1 cellular context compared by ENCODE assay signal in the genomic region with DNA sequence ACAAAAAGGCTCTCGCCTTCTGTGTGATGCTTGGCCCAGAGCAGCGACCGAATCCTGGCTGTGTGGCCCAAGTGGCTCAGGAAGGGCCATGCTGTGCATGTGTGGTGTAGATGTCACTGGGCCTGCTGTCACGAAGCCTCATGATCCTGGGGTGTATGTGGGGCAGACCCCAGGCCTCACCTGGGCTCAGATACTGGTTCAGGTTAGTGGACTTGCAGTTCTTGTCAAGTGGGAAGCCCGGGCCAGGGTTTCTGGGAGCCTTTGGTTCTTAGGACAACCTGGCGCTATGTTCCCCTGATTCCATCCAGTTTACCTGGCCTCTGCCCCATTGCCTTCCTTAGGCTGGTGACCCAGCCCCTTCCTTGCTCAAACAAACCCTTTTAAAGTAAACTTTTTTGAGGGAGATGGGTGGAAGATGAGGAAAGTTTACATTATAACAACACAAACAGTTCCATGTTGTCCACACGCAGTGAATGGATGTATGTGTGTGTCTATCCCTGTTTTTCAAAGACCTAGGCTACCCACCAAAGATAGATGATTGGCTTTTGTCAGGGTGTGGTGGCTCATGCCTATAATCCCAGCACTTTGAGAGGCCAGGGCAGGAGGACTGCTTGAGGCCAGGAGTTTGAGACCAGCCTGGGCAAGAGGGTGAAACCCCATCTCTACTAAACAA.
A peak's percentile ranks its signal among the peaks of the same experiment; 100 is the strongest.
TF ChIP-seq lines count a peak whose summit lies in the region.

No MANE protein-coding gene starts in this region.

TF ChIP-seq in HepG2, 621 proteins besides CTCF, POLR2A, EP300 and RAD21 (continued from another document and continues in another):
- TF ChIP-seq, protein P1, sequence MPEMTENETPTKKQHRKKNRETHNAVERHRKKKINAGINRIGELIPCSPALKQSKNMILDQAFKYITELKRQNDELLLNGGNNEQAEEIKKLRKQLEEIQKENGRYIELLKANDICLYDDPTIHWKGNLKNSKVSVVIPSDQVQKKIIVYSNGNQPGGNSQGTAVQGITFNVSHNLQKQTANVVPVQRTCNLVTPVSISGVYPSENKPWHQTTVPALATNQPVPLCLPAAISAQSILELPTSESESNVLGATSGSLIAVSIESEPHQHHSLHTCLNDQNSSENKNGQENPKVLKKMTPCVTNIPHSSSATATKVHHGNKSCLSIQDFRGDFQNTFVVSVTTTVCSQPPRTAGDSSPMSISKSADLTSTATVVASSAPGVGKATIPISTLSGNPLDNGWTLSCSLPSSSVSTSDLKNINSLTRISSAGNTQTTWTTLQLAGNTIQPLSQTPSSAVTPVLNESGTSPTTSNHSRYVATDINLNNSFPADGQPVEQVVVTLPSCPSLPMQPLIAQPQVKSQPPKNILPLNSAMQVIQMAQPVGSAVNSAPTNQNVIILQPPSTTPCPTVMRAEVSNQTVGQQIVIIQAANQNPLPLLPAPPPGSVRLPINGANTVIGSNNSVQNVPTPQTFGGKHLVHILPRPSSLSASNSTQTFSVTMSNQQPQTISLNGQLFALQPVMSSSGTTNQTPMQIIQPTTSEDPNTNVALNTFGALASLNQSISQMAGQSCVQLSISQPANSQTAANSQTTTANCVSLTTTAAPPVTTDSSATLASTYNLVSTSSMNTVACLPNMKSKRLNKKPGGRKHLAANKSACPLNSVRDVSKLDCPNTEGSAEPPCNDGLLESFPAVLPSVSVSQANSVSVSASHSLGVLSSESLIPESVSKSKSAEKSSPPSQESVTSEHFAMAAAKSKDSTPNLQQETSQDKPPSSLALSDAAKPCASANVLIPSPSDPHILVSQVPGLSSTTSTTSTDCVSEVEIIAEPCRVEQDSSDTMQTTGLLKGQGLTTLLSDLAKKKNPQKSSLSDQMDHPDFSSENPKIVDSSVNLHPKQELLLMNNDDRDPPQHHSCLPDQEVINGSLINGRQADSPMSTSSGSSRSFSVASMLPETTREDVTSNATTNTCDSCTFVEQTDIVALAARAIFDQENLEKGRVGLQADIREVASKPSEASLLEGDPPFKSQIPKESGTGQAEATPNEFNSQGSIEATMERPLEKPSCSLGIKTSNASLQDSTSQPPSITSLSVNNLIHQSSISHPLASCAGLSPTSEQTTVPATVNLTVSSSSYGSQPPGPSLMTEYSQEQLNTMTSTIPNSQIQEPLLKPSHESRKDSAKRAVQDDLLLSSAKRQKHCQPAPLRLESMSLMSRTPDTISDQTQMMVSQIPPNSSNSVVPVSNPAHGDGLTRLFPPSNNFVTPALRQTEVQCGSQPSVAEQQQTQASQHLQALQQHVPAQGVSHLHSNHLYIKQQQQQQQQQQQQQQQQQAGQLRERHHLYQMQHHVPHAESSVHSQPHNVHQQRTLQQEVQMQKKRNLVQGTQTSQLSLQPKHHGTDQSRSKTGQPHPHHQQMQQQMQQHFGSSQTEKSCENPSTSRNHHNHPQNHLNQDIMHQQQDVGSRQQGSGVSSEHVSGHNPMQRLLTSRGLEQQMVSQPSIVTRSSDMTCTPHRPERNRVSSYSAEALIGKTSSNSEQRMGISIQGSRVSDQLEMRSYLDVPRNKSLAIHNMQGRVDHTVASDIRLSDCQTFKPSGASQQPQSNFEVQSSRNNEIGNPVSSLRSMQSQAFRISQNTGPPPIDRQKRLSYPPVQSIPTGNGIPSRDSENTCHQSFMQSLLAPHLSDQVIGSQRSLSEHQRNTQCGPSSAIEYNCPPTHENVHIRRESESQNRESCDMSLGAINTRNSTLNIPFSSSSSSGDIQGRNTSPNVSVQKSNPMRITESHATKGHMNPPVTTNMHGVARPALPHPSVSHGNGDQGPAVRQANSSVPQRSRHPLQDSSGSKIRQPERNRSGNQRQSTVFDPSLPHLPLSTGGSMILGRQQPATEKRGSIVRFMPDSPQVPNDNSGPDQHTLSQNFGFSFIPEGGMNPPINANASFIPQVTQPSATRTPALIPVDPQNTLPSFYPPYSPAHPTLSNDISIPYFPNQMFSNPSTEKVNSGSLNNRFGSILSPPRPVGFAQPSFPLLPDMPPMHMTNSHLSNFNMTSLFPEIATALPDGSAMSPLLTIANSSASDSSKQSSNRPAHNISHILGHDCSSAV (CRISPR knock-in tag; IDR thresholded peaks at IDR 0.05; ENCODE audit: borderline replicate concordance): 0 out of 2 replicates have a peak, but pooled peaks have one; percentile 56
- peak; percentile 11; the same call in 1 of the 2 replicates for TF ChIP-seq SALL1 (CRISPR knock-in tag; IDR thresholded peaks at IDR 0.05)
- TF ChIP-seq, protein P2, sequence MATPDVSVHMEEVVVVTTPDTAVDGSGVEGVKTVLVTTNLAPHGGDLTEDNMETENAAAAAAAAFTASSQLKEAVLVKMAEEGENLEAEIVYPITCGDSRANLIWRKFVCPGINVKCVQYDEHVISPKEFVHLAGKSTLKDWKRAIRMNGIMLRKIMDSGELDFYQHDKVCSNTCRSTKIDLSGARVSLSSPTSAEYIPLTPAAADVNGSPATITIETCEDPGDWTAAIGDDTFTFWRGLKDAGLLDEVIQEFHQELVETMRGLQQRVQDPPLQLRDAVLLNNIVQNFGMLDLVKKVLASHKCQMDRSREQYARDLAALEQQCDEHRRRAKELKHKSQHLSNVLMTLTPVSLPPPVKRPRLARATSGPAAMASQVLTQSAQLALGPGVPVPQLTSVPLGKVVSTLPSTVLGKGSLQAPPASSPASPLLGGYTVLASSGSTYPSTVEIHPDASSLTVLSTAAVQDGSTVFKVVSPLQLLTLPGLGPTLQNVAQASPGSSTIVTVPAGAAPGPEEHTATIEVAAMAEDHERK (CRISPR knock-in tag; IDR thresholded peaks at IDR 0.05; ENCODE audit: low read depth): no peak
- TF ChIP-seq, protein P3, sequence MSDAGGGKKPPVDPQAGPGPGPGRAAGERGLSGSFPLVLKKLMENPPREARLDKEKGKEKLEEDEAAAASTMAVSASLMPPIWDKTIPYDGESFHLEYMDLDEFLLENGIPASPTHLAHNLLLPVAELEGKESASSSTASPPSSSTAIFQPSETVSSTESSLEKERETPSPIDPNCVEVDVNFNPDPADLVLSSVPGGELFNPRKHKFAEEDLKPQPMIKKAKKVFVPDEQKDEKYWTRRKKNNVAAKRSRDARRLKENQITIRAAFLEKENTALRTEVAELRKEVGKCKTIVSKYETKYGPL (CRISPR knock-in tag; IDR thresholded peaks at IDR 0.05): no peak
- TF ChIP-seq NR2C2 (CRISPR knock-in tag; IDR thresholded peaks at IDR 0.05; ENCODE audit: borderline replicate concordance): no peak
- peak; percentile 52 for TF ChIP-seq RARA (CRISPR knock-in tag; IDR thresholded peaks at IDR 0.05)
- no peak for TF ChIP-seq ZNF138 (CRISPR knock-in tag; IDR thresholded peaks at IDR 0.05; ENCODE audit: low read depth)
- TF ChIP-seq NFKBIZ (CRISPR knock-in tag; IDR thresholded peaks at IDR 0.05): no peak
- TF ChIP-seq ZNF713 (CRISPR knock-in tag; IDR thresholded peaks at IDR 0.05): no peak
- TF ChIP-seq ZNF737 (CRISPR knock-in tag; IDR thresholded peaks at IDR 0.05; ENCODE audit: borderline replicate concordance): no peak
- TF ChIP-seq, protein P4, sequence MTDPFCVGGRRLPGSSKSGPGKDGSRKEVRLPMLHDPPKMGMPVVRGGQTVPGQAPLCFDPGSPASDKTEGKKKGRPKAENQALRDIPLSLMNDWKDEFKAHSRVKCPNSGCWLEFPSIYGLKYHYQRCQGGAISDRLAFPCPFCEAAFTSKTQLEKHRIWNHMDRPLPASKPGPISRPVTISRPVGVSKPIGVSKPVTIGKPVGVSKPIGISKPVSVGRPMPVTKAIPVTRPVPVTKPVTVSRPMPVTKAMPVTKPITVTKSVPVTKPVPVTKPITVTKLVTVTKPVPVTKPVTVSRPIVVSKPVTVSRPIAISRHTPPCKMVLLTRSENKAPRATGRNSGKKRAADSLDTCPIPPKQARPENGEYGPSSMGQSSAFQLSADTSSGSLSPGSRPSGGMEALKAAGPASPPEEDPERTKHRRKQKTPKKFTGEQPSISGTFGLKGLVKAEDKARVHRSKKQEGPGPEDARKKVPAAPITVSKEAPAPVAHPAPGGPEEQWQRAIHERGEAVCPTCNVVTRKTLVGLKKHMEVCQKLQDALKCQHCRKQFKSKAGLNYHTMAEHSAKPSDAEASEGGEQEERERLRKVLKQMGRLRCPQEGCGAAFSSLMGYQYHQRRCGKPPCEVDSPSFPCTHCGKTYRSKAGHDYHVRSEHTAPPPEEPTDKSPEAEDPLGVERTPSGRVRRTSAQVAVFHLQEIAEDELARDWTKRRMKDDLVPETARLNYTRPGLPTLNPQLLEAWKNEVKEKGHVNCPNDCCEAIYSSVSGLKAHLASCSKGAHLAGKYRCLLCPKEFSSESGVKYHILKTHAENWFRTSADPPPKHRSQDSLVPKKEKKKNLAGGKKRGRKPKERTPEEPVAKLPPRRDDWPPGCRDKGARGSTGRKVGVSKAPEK (CRISPR knock-in tag; IDR thresholded peaks at IDR 0.05; ENCODE audit: borderline replicate concordance): no peak
- no peak for TF ChIP-seq HES4 (CRISPR knock-in tag; IDR thresholded peaks at IDR 0.05; ENCODE audit: borderline replicate concordance)
- TF ChIP-seq ZNF816 (CRISPR knock-in tag; IDR thresholded peaks at IDR 0.05; ENCODE audit: borderline replicate concordance): no peak
- TF ChIP-seq NKX3-1 (CRISPR knock-in tag; IDR thresholded peaks at IDR 0.05): no peak
- TF ChIP-seq, protein P5, sequence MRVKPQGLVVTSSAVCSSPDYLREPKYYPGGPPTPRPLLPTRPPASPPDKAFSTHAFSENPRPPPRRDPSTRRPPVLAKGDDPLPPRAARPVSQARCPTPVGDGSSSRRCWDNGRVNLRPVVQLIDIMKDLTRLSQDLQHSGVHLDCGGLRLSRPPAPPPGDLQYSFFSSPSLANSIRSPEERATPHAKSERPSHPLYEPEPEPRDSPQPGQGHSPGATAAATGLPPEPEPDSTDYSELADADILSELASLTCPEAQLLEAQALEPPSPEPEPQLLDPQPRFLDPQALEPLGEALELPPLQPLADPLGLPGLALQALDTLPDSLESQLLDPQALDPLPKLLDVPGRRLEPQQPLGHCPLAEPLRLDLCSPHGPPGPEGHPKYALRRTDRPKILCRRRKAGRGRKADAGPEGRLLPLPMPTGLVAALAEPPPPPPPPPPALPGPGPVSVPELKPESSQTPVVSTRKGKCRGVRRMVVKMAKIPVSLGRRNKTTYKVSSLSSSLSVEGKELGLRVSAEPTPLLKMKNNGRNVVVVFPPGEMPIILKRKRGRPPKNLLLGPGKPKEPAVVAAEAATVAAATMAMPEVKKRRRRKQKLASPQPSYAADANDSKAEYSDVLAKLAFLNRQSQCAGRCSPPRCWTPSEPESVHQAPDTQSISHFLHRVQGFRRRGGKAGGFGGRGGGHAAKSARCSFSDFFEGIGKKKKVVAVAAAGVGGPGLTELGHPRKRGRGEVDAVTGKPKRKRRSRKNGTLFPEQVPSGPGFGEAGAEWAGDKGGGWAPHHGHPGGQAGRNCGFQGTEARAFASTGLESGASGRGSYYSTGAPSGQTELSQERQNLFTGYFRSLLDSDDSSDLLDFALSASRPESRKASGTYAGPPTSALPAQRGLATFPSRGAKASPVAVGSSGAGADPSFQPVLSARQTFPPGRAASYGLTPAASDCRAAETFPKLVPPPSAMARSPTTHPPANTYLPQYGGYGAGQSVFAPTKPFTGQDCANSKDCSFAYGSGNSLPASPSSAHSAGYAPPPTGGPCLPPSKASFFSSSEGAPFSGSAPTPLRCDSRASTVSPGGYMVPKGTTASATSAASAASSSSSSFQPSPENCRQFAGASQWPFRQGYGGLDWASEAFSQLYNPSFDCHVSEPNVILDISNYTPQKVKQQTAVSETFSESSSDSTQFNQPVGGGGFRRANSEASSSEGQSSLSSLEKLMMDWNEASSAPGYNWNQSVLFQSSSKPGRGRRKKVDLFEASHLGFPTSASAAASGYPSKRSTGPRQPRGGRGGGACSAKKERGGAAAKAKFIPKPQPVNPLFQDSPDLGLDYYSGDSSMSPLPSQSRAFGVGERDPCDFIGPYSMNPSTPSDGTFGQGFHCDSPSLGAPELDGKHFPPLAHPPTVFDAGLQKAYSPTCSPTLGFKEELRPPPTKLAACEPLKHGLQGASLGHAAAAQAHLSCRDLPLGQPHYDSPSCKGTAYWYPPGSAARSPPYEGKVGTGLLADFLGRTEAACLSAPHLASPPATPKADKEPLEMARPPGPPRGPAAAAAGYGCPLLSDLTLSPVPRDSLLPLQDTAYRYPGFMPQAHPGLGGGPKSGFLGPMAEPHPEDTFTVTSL (CRISPR knock-in tag; IDR thresholded peaks at IDR 0.05; ENCODE audit: borderline replicate concordance): no peak
- TF ChIP-seq, protein P6, sequence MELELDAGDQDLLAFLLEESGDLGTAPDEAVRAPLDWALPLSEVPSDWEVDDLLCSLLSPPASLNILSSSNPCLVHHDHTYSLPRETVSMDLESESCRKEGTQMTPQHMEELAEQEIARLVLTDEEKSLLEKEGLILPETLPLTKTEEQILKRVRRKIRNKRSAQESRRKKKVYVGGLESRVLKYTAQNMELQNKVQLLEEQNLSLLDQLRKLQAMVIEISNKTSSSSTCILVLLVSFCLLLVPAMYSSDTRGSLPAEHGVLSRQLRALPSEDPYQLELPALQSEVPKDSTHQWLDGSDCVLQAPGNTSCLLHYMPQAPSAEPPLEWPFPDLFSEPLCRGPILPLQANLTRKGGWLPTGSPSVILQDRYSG (CRISPR knock-in tag; IDR thresholded peaks at IDR 0.05): no peak
- no peak for TF ChIP-seq KDM5A (IDR thresholded peaks at IDR 0.05; ENCODE audit: borderline replicate concordance, low read length)
- TF ChIP-seq MLLT10 (CRISPR knock-in tag; IDR thresholded peaks at IDR 0.05): no peak
- no peak for TF ChIP-seq ELF3 (CRISPR knock-in tag; IDR thresholded peaks at IDR 0.05)
- TF ChIP-seq ZNF776 (CRISPR knock-in tag; IDR thresholded peaks at IDR 0.05): no peak
- TF ChIP-seq ZNF724P (CRISPR knock-in tag; IDR thresholded peaks at IDR 0.05; ENCODE audit: borderline replicate concordance): no peak
- no peak for TF ChIP-seq STAG1 (CRISPR knock-in tag; IDR thresholded peaks at IDR 0.05)
- TF ChIP-seq, protein P7, sequence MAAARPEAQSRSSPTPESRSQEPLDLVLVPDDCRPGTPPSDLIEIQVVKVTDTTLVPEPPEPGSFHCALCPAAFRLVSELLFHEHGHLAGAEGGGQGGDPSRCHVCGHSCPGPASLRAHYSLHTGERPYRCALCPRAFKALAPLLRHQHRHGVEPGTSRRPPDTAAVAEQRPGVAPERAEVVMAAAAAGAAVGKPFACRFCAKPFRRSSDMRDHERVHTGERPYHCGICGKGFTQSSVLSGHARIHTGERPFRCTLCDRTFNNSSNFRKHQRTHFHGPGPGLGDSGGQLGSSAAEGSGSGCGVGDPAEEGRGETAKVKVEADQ (CRISPR knock-in tag; IDR thresholded peaks at IDR 0.05; ENCODE audit: borderline replicate concordance): no peak
- TF ChIP-seq ZNF224 (CRISPR knock-in tag; IDR thresholded peaks at IDR 0.05): no peak
- no peak for TF ChIP-seq HNRNPUL1 (IDR thresholded peaks at IDR 0.05; ENCODE audit: low read depth, low read length)
- TF ChIP-seq, protein P8, sequence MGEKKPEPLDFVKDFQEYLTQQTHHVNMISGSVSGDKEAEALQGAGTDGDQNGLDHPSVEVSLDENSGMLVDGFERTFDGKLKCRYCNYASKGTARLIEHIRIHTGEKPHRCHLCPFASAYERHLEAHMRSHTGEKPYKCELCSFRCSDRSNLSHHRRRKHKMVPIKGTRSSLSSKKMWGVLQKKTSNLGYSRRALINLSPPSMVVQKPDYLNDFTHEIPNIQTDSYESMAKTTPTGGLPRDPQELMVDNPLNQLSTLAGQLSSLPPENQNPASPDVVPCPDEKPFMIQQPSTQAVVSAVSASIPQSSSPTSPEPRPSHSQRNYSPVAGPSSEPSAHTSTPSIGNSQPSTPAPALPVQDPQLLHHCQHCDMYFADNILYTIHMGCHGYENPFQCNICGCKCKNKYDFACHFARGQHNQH (CRISPR knock-in tag; IDR thresholded peaks at IDR 0.05): 0 out of 2 replicates have a peak, but pooled peaks have one; percentile 26
- no peak for TF ChIP-seq ZFP82 (CRISPR knock-in tag; IDR thresholded peaks at IDR 0.05; ENCODE audit: borderline replicate concordance)
- TF ChIP-seq, protein P9, sequence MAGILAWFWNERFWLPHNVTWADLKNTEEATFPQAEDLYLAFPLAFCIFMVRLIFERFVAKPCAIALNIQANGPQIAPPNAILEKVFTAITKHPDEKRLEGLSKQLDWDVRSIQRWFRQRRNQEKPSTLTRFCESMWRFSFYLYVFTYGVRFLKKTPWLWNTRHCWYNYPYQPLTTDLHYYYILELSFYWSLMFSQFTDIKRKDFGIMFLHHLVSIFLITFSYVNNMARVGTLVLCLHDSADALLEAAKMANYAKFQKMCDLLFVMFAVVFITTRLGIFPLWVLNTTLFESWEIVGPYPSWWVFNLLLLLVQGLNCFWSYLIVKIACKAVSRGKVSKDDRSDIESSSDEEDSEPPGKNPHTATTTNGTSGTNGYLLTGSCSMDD (CRISPR knock-in tag; IDR thresholded peaks at IDR 0.05): no peak
